3 cellular contexts compared by ENCODE assay signal in the genomic region with DNA sequence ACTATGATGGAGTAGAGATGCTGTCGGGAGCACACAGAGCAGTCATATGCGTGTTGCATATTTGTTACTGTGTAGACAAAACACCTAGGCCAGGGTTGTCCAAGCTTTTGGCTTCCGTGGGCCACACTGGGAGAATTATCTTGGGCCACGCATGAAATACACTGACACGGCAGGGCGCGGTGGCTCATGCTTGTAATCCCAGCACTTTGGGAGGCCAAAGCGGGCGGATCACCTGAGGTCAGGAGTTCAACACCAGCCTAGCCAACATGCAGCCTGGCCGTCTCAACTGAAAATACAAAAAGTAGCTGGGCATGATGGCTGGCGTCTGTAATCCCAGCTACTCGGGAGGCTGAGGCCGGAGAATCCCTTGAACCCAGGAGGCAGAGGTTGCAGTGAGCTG. TPM values are rescaled to one million over a fixed set of nuclear protein-coding genes. Genes with fewer than 3 reads are reported as not detected.
"Had no signal": no experiment of that assay in that cellular context is flagged by ENCODE, and none has a peak within 500 bp of the region (broad histone marks: within the 10 kb centered on the region; RNA-seq: fewer than 3 reads in every experiment).

No MANE protein-coding gene starts in this region.

RNA-seq across cellular contexts. Expression of gene CD5, which starts 37.1 kb away (rescaled TPM):
- total RNA-seq: astrocyte, osteoblast, progenitor cell of endocrine pancreas had no signal
